19 cellular contexts compared by ENCODE assay signal in genomic region chr2:19674051-19675002, GRCh38.
DNase-seq lines count a peak whose midpoint lies in the region; ATAC-seq, FAIRE-seq and TF ChIP-seq lines count a peak whose summit lies in the region.
"Had no signal": no experiment of that assay in that cellular context is flagged by ENCODE, and none has a peak within 500 bp of the region (broad histone marks: within the 10 kb centered on the region; RNA-seq: fewer than 3 reads in every experiment).

No MANE protein-coding gene starts in this region.

- peaks cover 34% of the 10 kb centered on the region for H3K4me1 ChIP-seq in A549
- H3K4me1 ChIP-seq in mammary epithelial cell (ENCODE audit: insufficient read depth, low read length) = peaks cover 12% of the 10 kb centered on the region
- H3K4me1 ChIP-seq in CD8-positive, alpha-beta T cell (ENCODE audit: insufficient read depth, low read length) = no peaks in the 10 kb centered on the region
- H3K4me1 ChIP-seq: BE2C had no signal

- H3K4me1 Mint-ChIP-seq in nephron progenitor cell = peaks cover 84% of the 10 kb centered on the region
- H3K4me1 Mint-ChIP-seq in activated T-helper 2 cell treated with anti-CD3 and anti-CD28 coated beads, Interferon-gamma antibody, Interleukin-2, Interleukin-4, amounts not matched to agents 10 μg/mL and 5 μg/mL and 100 μg/mL, durations not matched to agents 14 hours and 24 hours and 36 hours (ENCODE audit: low read depth) = no peaks in the 10 kb centered on the region
- H3K4me1 Mint-ChIP-seq in CD8-positive, alpha-beta T cell (ENCODE audit: low read depth) = no peaks in the 10 kb centered on the region
- H3K4me1 Mint-ChIP-seq: CD4-positive, alpha-beta memory T cell had no signal

- no peaks in the 10 kb centered on the region for H3K27me3 Mint-ChIP-seq in nephron progenitor cell (ENCODE audit: low read depth, poor library complexity)
- peaks cover 3% of the 10 kb centered on the region for H3K27me3 Mint-ChIP-seq in activated T-helper 2 cell treated with anti-CD3 and anti-CD28 coated beads, Interferon-gamma antibody, Interleukin-2, Interleukin-4, amounts not matched to agents 10 μg/mL and 5 μg/mL and 100 μg/mL, durations not matched to agents 14 hours and 24 hours and 36 hours (ENCODE audit: low read depth)
- peaks cover 8% of the 10 kb centered on the region for H3K27me3 Mint-ChIP-seq in CD8-positive, alpha-beta T cell (ENCODE audit: low read depth)

- peak overlapping the region in 1 of 2 experiments; percentile 58; a peak in 4 of 6 replicates for H3K27ac ChIP-seq in A549
- no peak overlapping the region for H3K27ac ChIP-seq in mammary epithelial cell (ENCODE audit: insufficient read depth, low read depth, low read length)
- no peak overlapping the region for H3K27ac ChIP-seq in CD8-positive, alpha-beta T cell (ENCODE audit: low read depth, low read length)
- H3K27ac ChIP-seq: SJSA1 had no signal

- DNase-seq in A549 (ENCODE audit: low read depth in 1 of 2, low spot score in 1 of 2) (no peak), GM03348 (ENCODE audit: low spot score) (peak; percentile 64), mammary epithelial cell (no peak), nephron progenitor cell (no peak), NCI-H2227 (lab: John Stamatoyannopoulos, UW; ENCODE audit: unreplicated experiment) (no peak)
- no peak for DNase-seq in activated T-helper 2 cell treated with anti-CD3 and anti-CD28 coated beads, Interferon-gamma antibody, Interleukin-2, Interleukin-4, amounts not matched to agents 10 μg/mL and 5 μg/mL and 100 μg/mL, durations not matched to agents 14 hours and 24 hours and 36 hours (ENCODE audit: low spot score)
- DNase-seq in CD8-positive, alpha-beta T cell = no peak
- DNase-seq: BE2C; CD4-positive, alpha-beta memory T cell; MV-4-11; NCI-H1417 treated with DMSO at 0.1 percent for 48 hours; NCI-H2029 treated with DMSO at 0.1 percent for 48 hours; NCI-H2227 treated with DMSO at 0.1 percent for 48 hours; NCI-H526 treated with DMSO at 0.1 percent for 48 hours; NK-92 treated with Interleukin-12 subunit alpha and Interleukin-12 subunit beta, amount 100 ng/mL, for 24 hours; OCI-M1 had no signal

- no peaks in the 10 kb centered on the region for H4K20me1 ChIP-seq in mammary epithelial cell (ENCODE audit: insufficient read depth, low read length)

- WGBS in A549 (ENCODE audit: missing lambda C conversion rate) = 81% methylated on average over 16 of the region's 16 CpGs
- 85% methylated on average over 9 of the region's 16 CpGs for WGBS in mammary epithelial cell (ENCODE audit: low coverage, missing lambda C conversion rate)

- intact Hi-C loops in mammary epithelial cell (cut with micrococcal nuclease) = loop anchor here (2.0 kb wide), 1 partner anchor 188 kb away; no protein-coding TSS in a partner anchor
- intact Hi-C loops in activated T-helper 2 cell treated with anti-CD3 and anti-CD28 coated beads, Interferon-gamma antibody, Interleukin-2, Interleukin-4, amounts not matched to agents 10 μg/mL and 5 μg/mL and 100 μg/mL, durations not matched to agents 14 hours and 24 hours and 36 hours (cut with micrococcal nuclease) = no loop called here
- intact Hi-C loops in CD8-positive, alpha-beta T cell (cut with DNase I, micrococcal nuclease) = no loop called here

- H3K4me3 ChIP-seq in A549 (no peak overlapping the region), mammary epithelial cell (replicated peaks in 1 of 3; ENCODE audit: insufficient read depth in 1 of 3, low read depth in 2 of 3, low read length in 3 of 3) (no peak overlapping the region)
- no peak overlapping the region for H3K4me3 ChIP-seq in CD8-positive, alpha-beta T cell (ENCODE audit: low read depth, low read length)
- H3K4me3 ChIP-seq: SJSA1 had no signal

- H3K27ac Mint-ChIP-seq in nephron progenitor cell = peak overlapping the region; percentile 93
- H3K27ac Mint-ChIP-seq in activated T-helper 2 cell treated with anti-CD3 and anti-CD28 coated beads, Interferon-gamma antibody, Interleukin-2, Interleukin-4, amounts not matched to agents 10 μg/mL and 5 μg/mL and 100 μg/mL, durations not matched to agents 14 hours and 24 hours and 36 hours = no peak overlapping the region
- no peak overlapping the region for H3K27ac Mint-ChIP-seq in CD8-positive, alpha-beta T cell
- H3K27ac Mint-ChIP-seq: CD4-positive, alpha-beta memory T cell had no signal

- no peak for FAIRE-seq in A549 (lab: Jason Lieb, UNC)
- FAIRE-seq: HTR-8/SVneo had no signal

- H3K9me3 Mint-ChIP-seq in nephron progenitor cell = no peaks in the 10 kb centered on the region
- no peaks in the 10 kb centered on the region for H3K9me3 Mint-ChIP-seq in activated T-helper 2 cell treated with anti-CD3 and anti-CD28 coated beads, Interferon-gamma antibody, Interleukin-2, Interleukin-4, amounts not matched to agents 10 μg/mL and 5 μg/mL and 100 μg/mL, durations not matched to agents 14 hours and 24 hours and 36 hours
- H3K9me3 Mint-ChIP-seq in CD8-positive, alpha-beta T cell = no peaks in the 10 kb centered on the region
- H3K9me3 Mint-ChIP-seq: CD4-positive, alpha-beta memory T cell had no signal

- no peaks in the 10 kb centered on the region for H3K27me3 ChIP-seq in mammary epithelial cell (ENCODE audit: insufficient read depth, low read length)
- no peaks in the 10 kb centered on the region for H3K27me3 ChIP-seq in CD8-positive, alpha-beta T cell (ENCODE audit: insufficient read depth, low read length)
- H3K27me3 ChIP-seq: BE2C, SJSA1 had no signal

- H3K9me3 ChIP-seq in A549 (no peaks in the 10 kb centered on the region), mammary epithelial cell (replicated peaks; ENCODE audit: insufficient read depth, low read length) (no peaks in the 10 kb centered on the region)
- H3K9me3 ChIP-seq in CD8-positive, alpha-beta T cell (ENCODE audit: low read length) = no peaks in the 10 kb centered on the region
- H3K9me3 ChIP-seq: BE2C had no signal

- dilution Hi-C loops in mammary epithelial cell (cut with HindIII; ENCODE audit: low sequenced_read_pairs) = no loop called here

- H3K9ac ChIP-seq in mammary epithelial cell (ENCODE audit: insufficient read depth, low read length) = no peak overlapping the region

- no TSS peak for BruUV-seq in mammary epithelial cell (replicated peaks; lab: Mats Ljungman, UMichigan)

- POLR2A ChIA-PET in A549 (lab: Yijun Ruan, JAX) = no interaction called here
- POLR2A ChIA-PET in CD8-positive, alpha-beta T cell (lab: Charles Lee) = no interaction called here

- TF ChIP-seq EP300 in A549 (IDR thresholded peaks at IDR 0.05) = no peak

- TF ChIP-seq CTCF in A549 (IDR thresholded peaks at IDR 0.05) (no peak), mammary epithelial cell (conservative IDR thresholded peaks at IDR 0.05 in 1 of 2, IDR thresholded peaks at IDR 0.05 in 1 of 2; ENCODE audit: extremely low read depth in 1 of 2, insufficient read depth in 1 of 2, low read depth in 1 of 2, low read length in 2 of 2) (no peak), nephron progenitor cell (IDR thresholded peaks at IDR 0.05) (no peak)
- no peak for TF ChIP-seq CTCF in CD8-positive, alpha-beta T cell (IDR thresholded peaks at IDR 0.05)

- peak overlapping the region; percentile 39 for H3K4me3 Mint-ChIP-seq in nephron progenitor cell
- H3K4me3 Mint-ChIP-seq in activated T-helper 2 cell treated with anti-CD3 and anti-CD28 coated beads, Interferon-gamma antibody, Interleukin-2, Interleukin-4, amounts not matched to agents 10 μg/mL and 5 μg/mL and 100 μg/mL, durations not matched to agents 14 hours and 24 hours and 36 hours (ENCODE audit: low read depth) = no peak overlapping the region
- no peak overlapping the region for H3K4me3 Mint-ChIP-seq in CD8-positive, alpha-beta T cell
- H3K4me3 Mint-ChIP-seq: CD4-positive, alpha-beta memory T cell had no signal

- ATAC-seq in A549 (no peak), GM18520 (IDR thresholded peaks at IDR 0.05; ENCODE audit: unreplicated experiment) (no peak)
- ATAC-seq in CD8-positive, alpha-beta T cell = no peak

- in situ Hi-C loops in mammary epithelial cell (cut with MboI; ENCODE audit: low sequenced_read_pairs in 2 of 2) = loop anchor here (5.0 to 25.0 kb wide), 2 partner anchors 302 to 787 kb away; no protein-coding TSS in a partner anchor

- H2AFZ ChIP-seq in mammary epithelial cell (ENCODE audit: low read depth, low read length) = peak overlapping the region; percentile 4

- CTCF ChIA-PET in A549 (lab: Yijun Ruan, JAX) (interaction anchor here (1.3 kb wide), 1 partner anchor 305 kb away, joined by 3 read pairs; no protein-coding TSS in a partner anchor), mammary epithelial cell (lab: Charles Lee; ENCODE audit: low non-redundant PET) (no interaction called here)
- CTCF ChIA-PET in CD8-positive, alpha-beta T cell (lab: Charles Lee) = no interaction called here

- no peak for TF ChIP-seq POLR2A in A549 (IDR thresholded peaks at IDR 0.05; ENCODE audit: low read length)

- TF ChIP-seq RAD21 in A549 (conservative IDR thresholded peaks at IDR 0.05 in 1 of 2, IDR thresholded peaks at IDR 0.05 in 1 of 2) = no peak

- no peaks in the 10 kb centered on the region for H3K36me3 Mint-ChIP-seq in nephron progenitor cell (ENCODE audit: low read depth)
- no peaks in the 10 kb centered on the region for H3K36me3 Mint-ChIP-seq in activated T-helper 2 cell treated with anti-CD3 and anti-CD28 coated beads, Interferon-gamma antibody, Interleukin-2, Interleukin-4, amounts not matched to agents 10 μg/mL and 5 μg/mL and 100 μg/mL, durations not matched to agents 14 hours and 24 hours and 36 hours (ENCODE audit: low read depth)
- H3K36me3 Mint-ChIP-seq in CD8-positive, alpha-beta T cell = no peaks in the 10 kb centered on the region
- H3K36me3 Mint-ChIP-seq: CD4-positive, alpha-beta memory T cell had no signal

- no peaks in the 10 kb centered on the region for H3K79me2 ChIP-seq in mammary epithelial cell (ENCODE audit: insufficient read depth, low read length)

- peak overlapping the region; percentile 15; the same call in 2 of the 3 replicates for H3K4me2 ChIP-seq in A549
- H3K4me2 ChIP-seq in mammary epithelial cell (ENCODE audit: insufficient read depth, low read depth, low read length) = no peak overlapping the region

- no peaks in the 10 kb centered on the region for H3K36me3 ChIP-seq in mammary epithelial cell (ENCODE audit: insufficient read depth, low read length)
- H3K36me3 ChIP-seq in CD8-positive, alpha-beta T cell (ENCODE audit: insufficient read depth, low read length) = no peaks in the 10 kb centered on the region
- H3K36me3 ChIP-seq: BE2C, SJSA1 had no signal

TF ChIP-seq in A549, 52 proteins besides CTCF, POLR2A, EP300 and RAD21 (continues in another document):
- no peak for TF ChIP-seq BHLHE40 (IDR thresholded peaks at IDR 0.05; ENCODE audit: low read depth, low read length)
- TF ChIP-seq HES2 (IDR thresholded peaks at IDR 0.05) = no peak
- no peak for TF ChIP-seq ESRRA (IDR thresholded peaks at IDR 0.05; ENCODE audit: borderline replicate concordance, low read length)
- TF ChIP-seq EHMT2 (IDR thresholded peaks at IDR 0.05; ENCODE audit: low read depth) = no peak
- no peak for TF ChIP-seq JUN (IDR thresholded peaks at IDR 0.05)
- TF ChIP-seq FOSB (CRISPR knock-in tag; IDR thresholded peaks at IDR 0.05) = no peak
